ENCODE assay signal across 2 cellular contexts in genomic region chr6:57374764-57375163, GRCh38.
A peak's percentile ranks its signal among the peaks of the same experiment; 100 is the strongest.
TF ChIP-seq lines count a peak whose summit lies in the region.
"Not testable (repeated sequence)": the region's sequence is repeated elsewhere in the genome, so short reads cannot be mapped to it uniquely, and the experiment has no call there.

No MANE protein-coding gene starts in this region.

TF ChIP-seq in K562, 482 proteins besides CTCF, POLR2A, EP300 and RAD21:
- peak; percentile 26; the same call in 1 of the 2 replicates for TF ChIP-seq ATF7 (IDR thresholded peaks at IDR 0.05)
- TF ChIP-seq, protein P1, sequence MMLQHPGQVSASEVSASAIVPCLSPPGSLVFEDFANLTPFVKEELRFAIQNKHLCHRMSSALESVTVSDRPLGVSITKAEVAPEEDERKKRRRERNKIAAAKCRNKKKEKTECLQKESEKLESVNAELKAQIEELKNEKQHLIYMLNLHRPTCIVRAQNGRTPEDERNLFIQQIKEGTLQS (IDR thresholded peaks at IDR 0.05): peak; percentile 31; the same call in 1 of the 2 replicates
- TF ChIP-seq, protein P1 (CRISPR knock-in tag; conservative IDR thresholded peaks at IDR 0.05): not testable (repeated sequence)

TF ChIP-seq in HepG2, 621 proteins besides CTCF, POLR2A, EP300 and RAD21:
- TF ChIP-seq ATF7 (IDR thresholded peaks at IDR 0.05): peak; percentile 89
- not testable (repeated sequence) for TF ChIP-seq ATF7 (CRISPR knock-in tag; IDR thresholded peaks at IDR 0.05)
